In the genomic region with DNA sequence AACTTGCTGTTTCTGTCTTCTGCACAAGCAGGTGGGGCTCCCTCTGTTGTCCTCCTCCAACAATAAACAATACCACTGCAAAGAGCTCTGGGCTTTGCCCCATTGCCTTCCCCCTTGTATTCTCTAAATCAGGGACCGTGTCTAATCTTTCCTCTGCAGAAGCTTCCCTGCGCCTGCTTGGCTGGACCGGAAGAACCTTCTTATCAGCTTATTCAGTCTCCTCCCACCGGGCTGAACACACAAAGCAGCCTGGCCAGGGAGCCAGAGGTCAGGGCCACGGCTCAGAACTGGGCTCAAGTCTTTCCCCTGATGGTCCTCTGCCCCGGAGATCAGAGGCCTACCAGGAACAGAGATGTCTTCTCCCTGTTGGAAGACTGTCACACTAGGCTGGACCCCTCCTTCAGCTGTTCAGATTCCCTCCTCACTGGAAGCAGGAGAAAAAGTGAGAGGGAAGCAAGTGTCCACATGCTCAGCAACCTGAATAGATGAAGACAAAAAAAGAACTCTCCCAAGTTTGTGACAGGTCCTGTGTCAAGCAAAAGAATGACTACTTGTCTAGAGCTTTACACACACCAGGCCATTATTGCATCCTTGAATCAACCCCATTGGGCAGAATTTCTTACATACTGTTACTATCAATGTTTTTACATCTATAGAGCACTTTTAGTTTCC, we compare ENCODE assay signal across 8 cellular contexts.
DNase-seq lines count a peak whose midpoint lies in the region; ATAC-seq and TF ChIP-seq lines count a peak whose summit lies in the region.

No MANE protein-coding gene starts in this region.

- peak; percentile 42 for ATAC-seq in HG02610 (IDR thresholded peaks at IDR 0.05; ENCODE audit: unreplicated experiment)

- TF ChIP-seq POLR2A in Peyer's patch (IDR thresholded peaks at IDR 0.05), result peak in 1 of 2 donors; percentile 26

- no peak overlapping the region for H3K9ac ChIP-seq in parathyroid adenoma

- H3K27me3 ChIP-seq in Peyer's patch (no peaks in the 10 kb centered on the region), parathyroid adenoma (ENCODE audit: control insufficient read depth, insufficient read depth, low read length) (no peaks in the 10 kb centered on the region)

- H3K4me2 ChIP-seq in parathyroid adenoma (ENCODE audit: low read length), result no peak overlapping the region

- peaks cover 0 to 14% (median 9%) of the 10 kb centered on the region in 4 donors for H3K4me1 ChIP-seq in Peyer's patch
- no peaks in the 10 kb centered on the region for H3K4me1 ChIP-seq in parathyroid adenoma

- H3K36me3 ChIP-seq in Peyer's patch (no peaks in the 10 kb centered on the region), parathyroid adenoma (ENCODE audit: control insufficient read depth, insufficient read depth, low read length) (no peaks in the 10 kb centered on the region)

- TF ChIP-seq CTCF in GM12865 (IDR thresholded peaks at IDR 0.05; ENCODE audit: insufficient read depth, low read depth, low read length, missing control alignments), result no peak
- TF ChIP-seq CTCF in Peyer's patch (IDR thresholded peaks at IDR 0.05), result no peak
- no peak for TF ChIP-seq CTCF in parathyroid adenoma (IDR thresholded peaks at IDR 0.05)

- H3K4me3 ChIP-seq in GM12865 (ENCODE audit: low read depth, low read length), result peak overlapping the region; percentile 29
- no peak overlapping the region for H3K4me3 ChIP-seq in Peyer's patch
- H3K4me3 ChIP-seq in parathyroid adenoma (ENCODE audit: low read depth, low read length), result no peak overlapping the region

- H3K27ac ChIP-seq in Peyer's patch (peak overlapping the region; percentile 0 to 70 (median 50)), parathyroid adenoma (no peak overlapping the region)

- H3K9me3 ChIP-seq in Peyer's patch (no peaks in the 10 kb centered on the region), parathyroid adenoma (ENCODE audit: control insufficient read depth, low read length) (no peaks in the 10 kb centered on the region)

- H2AFZ ChIP-seq in parathyroid adenoma, result peak overlapping the region; percentile 6

- no peaks in the 10 kb centered on the region for H3K79me2 ChIP-seq in parathyroid adenoma

- DNase-seq in GM12865 (ENCODE audit: low read depth), result peak; percentile 63
- DNase-seq in Peyer's patch, result peak; percentile 52 to 85 (median 72)
- DNase-seq in glomerular visceral epithelial cell (ENCODE audit: extremely low spot score), result peak; percentile 37
- DNase-seq in NCI-H187 (lab: John Stamatoyannopoulos, UW), result no peak
- DNase-seq in activated CD4-positive, alpha-beta T cell treated with anti-CD3 and anti-CD28 coated beads for 1 hour, result no peak
- DNase-seq in NOMO-1 treated with dmso at 0.1 percent for 144 hours (lab: John Stamatoyannopoulos, UW; ENCODE audit: unreplicated experiment), result no peak

Comparison
In these comparisons a context has a peak if more than half of its experiments do, and no peak if none do; other contexts are left out.
1. DNase-seq: peak in GM12865 (single experiment), Peyer's patch (3 of 3) and glomerular visceral epithelial cell (single experiment); none in NCI-H187 (0 of 2), activated CD4-positive, alpha-beta T cell treated with anti-CD3 and anti-CD28 coated beads for 1 hour (single experiment) and NOMO-1 treated with dmso at 0.1 percent for 144 hours (single experiment).